In genomic region chr10:52744057-52744819, GRCh38 we compare ENCODE assay signal across 17 cellular contexts. TPM values are rescaled to one million over a fixed set of nuclear protein-coding genes. Genes with fewer than 3 reads are reported as not detected.
A peak's percentile ranks its signal among the peaks of the same experiment; 100 is the strongest.
DNase-seq lines count a peak whose midpoint lies in the region; ATAC-seq, FAIRE-seq and TF ChIP-seq lines count a peak whose summit lies in the region.
"Had no signal": no experiment of that assay in that cellular context is flagged by ENCODE, and none has a peak within 500 bp of the region (broad histone marks: within the 10 kb centered on the region; RNA-seq: fewer than 3 reads in every experiment).

No MANE protein-coding gene starts in this region.

- no peaks in the 10 kb centered on the region for H4K20me1 ChIP-seq in PC-3 (ENCODE audit: low read length)
- no peaks in the 10 kb centered on the region for H4K20me1 ChIP-seq in H1 (replicated peaks in 1 of 2; ENCODE audit: control insufficient read depth in 1 of 2, insufficient read depth in 2 of 2, low read length in 2 of 2)

- no peaks in the 10 kb centered on the region for H3K27me3 ChIP-seq in PC-3 (ENCODE audit: low read length)
- H3K27me3 ChIP-seq in RWPE2 (ENCODE audit: insufficient read depth, poor library complexity, severe bottlenecking): no peaks in the 10 kb centered on the region
- H3K27me3 ChIP-seq in H1 (replicated peaks in 1 of 4; ENCODE audit: control insufficient read depth in 3 of 4, extremely low read depth in 1 of 4, insufficient read depth in 3 of 4, low read length in 3 of 4): no peaks in the 10 kb centered on the region
- H3K27me3 ChIP-seq: BE2C had no signal

- BruUV-seq in PC-3 (replicated peaks; lab: Mats Ljungman, UMichigan): no TSS peak

- POLR2A ChIA-PET in PC-3 (lab: Charles Lee; ENCODE audit: unreplicated experiment) (no interaction called here), H1 (lab: Charles Lee; ENCODE audit: partially characterized antibody) (no interaction called here)

- H3K36me3 ChIP-seq in PC-3 (ENCODE audit: low read depth, low read length) (no peaks in the 10 kb centered on the region), RWPE2 (ENCODE audit: low read depth) (no peaks in the 10 kb centered on the region), H1 (ENCODE audit: control insufficient read depth in 2 of 4, insufficient read depth in 4 of 4, low read length in 3 of 4) (no peaks in the 10 kb centered on the region)
- H3K36me3 ChIP-seq: BE2C had no signal

- TF ChIP-seq CTCF in PC-3 (conservative IDR thresholded peaks at IDR 0.05; ENCODE audit: low read depth, low read length): no peak
- TF ChIP-seq CTCF in RWPE2 (IDR thresholded peaks at IDR 0.05; ENCODE audit: poor library complexity, severe bottlenecking): no peak
- TF ChIP-seq CTCF in H1 (IDR thresholded peaks at IDR 0.05; ENCODE audit: control extremely low read depth in 1 of 3, insufficient read depth in 1 of 3, low read depth in 1 of 3, low read length in 3 of 3): no peak

- H2BK12ac ChIP-seq in H1 (ENCODE audit: low read depth, low read length): no peak overlapping the region

- FAIRE-seq in H1 (lab: Jason Lieb, UNC): no peak
- FAIRE-seq: A549, GM12878, GM18507, H54 had no signal

- no peak for TF ChIP-seq EP300 in H1 (IDR thresholded peaks at IDR 0.05; ENCODE audit: borderline replicate concordance in 1 of 2, low read depth in 2 of 2, low read length in 2 of 2)

- peak; percentile 72 for ATAC-seq in PC-3
- ATAC-seq in RWPE2 (ENCODE audit: low read depth): peak; percentile 59; the same call in 2 of the 3 replicates
- ATAC-seq in HG03565 (IDR thresholded peaks at IDR 0.05; ENCODE audit: unreplicated experiment): no peak
- ATAC-seq: A549, GM12878, HCT116 had no signal

- no peak overlapping the region for H3K9ac ChIP-seq in PC-3 (ENCODE audit: low read length)
- no peak overlapping the region for H3K9ac ChIP-seq in H1 (replicated peaks in 1 of 4; ENCODE audit: extremely low read depth in 1 of 4, low read depth in 3 of 4, low read length in 3 of 4)

- intact Hi-C loops in PC-3 (cut with micrococcal nuclease): loop anchor here (5.0 kb wide), 1 partner anchor 138 kb away; no protein-coding TSS in a partner anchor

- H3K9me3 ChIP-seq in PC-3 (ENCODE audit: low read length): no peaks in the 10 kb centered on the region
- H3K9me3 ChIP-seq in RWPE2 (ENCODE audit: severe bottlenecking): no peaks in the 10 kb centered on the region
- H3K9me3 ChIP-seq in H1 (ENCODE audit: insufficient read depth in 2 of 2, low read depth in 1 of 2, low read length in 1 of 2): 0 out of 4 replicates have a peak, but pooled peaks cover 0 to 3% of the 10 kb centered on the region in 2 experiments
- H3K9me3 ChIP-seq: A549, BE2C had no signal

- no peak overlapping the region for H2BK20ac ChIP-seq in H1 (ENCODE audit: low read length)

- H3K9me2 ChIP-seq in PC-3 (replicated peaks; ENCODE audit: low read length): no peaks in the 10 kb centered on the region

- H2BK5ac ChIP-seq in H1 (ENCODE audit: low read depth, low read length): no peak overlapping the region; the same call in 1 of the 2 replicates

- H3K56ac ChIP-seq in H1 (replicated peaks; ENCODE audit: insufficient read length, low read depth, low read length): no peak overlapping the region

- no peak overlapping the region for H2BK15ac ChIP-seq in H1 (ENCODE audit: low read length)

- H3K23ac ChIP-seq in H1 (ENCODE audit: insufficient read length): no peak overlapping the region

- no peak for TF ChIP-seq RAD21 in H1 (IDR thresholded peaks at IDR 0.05 in 1 of 2, conservative IDR thresholded peaks at IDR 0.05 in 1 of 2; ENCODE audit: low read depth in 2 of 2, low read length in 2 of 2)

- H3K4ac ChIP-seq in H1 (replicated peaks; ENCODE audit: insufficient read length, low read depth, low read length): no peak overlapping the region

- H3K4me2 ChIP-seq in PC-3 (ENCODE audit: low read length): no peak overlapping the region
- H3K4me2 ChIP-seq in H1 (ENCODE audit: insufficient read depth in 1 of 2, low read depth in 2 of 2, low read length in 2 of 2): no peak overlapping the region
- H3K4me2 ChIP-seq: A549 had no signal

- no peak overlapping the region for H4K91ac ChIP-seq in H1 (replicated peaks; ENCODE audit: insufficient read length, low read length)

- H3K18ac ChIP-seq in H1 (ENCODE audit: extremely low read depth, low read length): no peak overlapping the region

- H2AK5ac ChIP-seq in H1 (ENCODE audit: low read depth, low read length): no peak overlapping the region

- H3K4me3 ChIP-seq in PC-3 (ENCODE audit: low read length) (no peak overlapping the region), RWPE2 (ENCODE audit: severe bottlenecking) (no peak overlapping the region), H1 (ENCODE audit: extremely low read depth in 1 of 4, insufficient read depth in 2 of 4, low read depth in 3 of 4, low read length in 4 of 4) (no peak overlapping the region)
- H3K4me3 ChIP-seq: A549, GM12878 had no signal

- DNase-seq in PC-3 (peak; percentile 86), RWPE2 (ENCODE audit: low spot score) (no peak), H1 (ENCODE audit: low read depth in 1 of 2, low spot score in 2 of 2) (no peak), kidney tubule cell (ENCODE audit: low spot score) (peak; percentile 15), Kasumi-1 (lab: John Stamatoyannopoulos, UW) (no peak), NAMALWA (ENCODE audit: low spot score) (no peak)
- DNase-seq: BE2C; CD4-positive, alpha-beta memory T cell; DMS79 had no signal

- no peaks in the 10 kb centered on the region for H3K23me2 ChIP-seq in H1 (ENCODE audit: low read depth, low read length)

- H3K14ac ChIP-seq in H1 (ENCODE audit: insufficient read length): no peak overlapping the region

- no peaks in the 10 kb centered on the region for H3K79me2 ChIP-seq in PC-3 (ENCODE audit: low read length)
- H3K79me2 ChIP-seq in H1 (ENCODE audit: control insufficient read depth in 1 of 2, insufficient read depth in 2 of 2, low read length in 2 of 2): no peaks in the 10 kb centered on the region

- H3K27ac ChIP-seq in PC-3 (ENCODE audit: low read length) (no peak overlapping the region), RWPE2 (ENCODE audit: poor library complexity, severe bottlenecking) (no peak overlapping the region), H1 (ENCODE audit: low read depth, low read length) (no peak overlapping the region)
- H3K27ac ChIP-seq: A549, C4-2B had no signal

- no peak overlapping the region for H2BK120ac ChIP-seq in H1 (replicated peaks; ENCODE audit: low read depth, low read length)

- H3K79me1 ChIP-seq in H1 (ENCODE audit: low read depth, low read length): no peaks in the 10 kb centered on the region

- H4K5ac ChIP-seq in H1 (ENCODE audit: insufficient read length, low read depth, low read length): no peak overlapping the region

- H4K8ac ChIP-seq in H1 (ENCODE audit: extremely low read depth, insufficient read depth, low read length): peak overlapping the region; percentile 30

- CTCF ChIA-PET in PC-3 (lab: Charles Lee) (no interaction called here), H1 (lab: Charles Lee; ENCODE audit: partially characterized antibody) (interaction anchor here (0.8 to 7.5 kb wide), 4 partner anchors 14 to 42 kb away, joined by 3 to 70 read pairs (median 5); no protein-coding TSS in a partner anchor)

- 56% methylated on average over 8 of the region's 8 CpGs; no CpG with 5 or more reads in 1 of the 2 experiments for WGBS in H1 (ENCODE audit: extremely low coverage in 1 of 2, insufficient coverage in 1 of 2, insufficient read length in 1 of 2, insufficient replicate concordance in 2 of 2, low coverage in 1 of 2, low lambda C conversion rate in 2 of 2, missing lambda C conversion rate in 1 of 2), 2 experiments

- TF ChIP-seq POLR2A in H1 (IDR thresholded peaks at IDR 0.05; ENCODE audit: control extremely low read depth in 1 of 2, low read depth in 2 of 2, low read length in 2 of 2): no peak

- no peaks in the 10 kb centered on the region for H3F3A ChIP-seq in PC-3 (ENCODE audit: low read length, unreplicated experiment)

- no peak overlapping the region for H2AFZ ChIP-seq in PC-3 (ENCODE audit: low read length)
- no peak overlapping the region for H2AFZ ChIP-seq in H1 (ENCODE audit: low read length)

- no peaks in the 10 kb centered on the region for H3K4me1 ChIP-seq in PC-3 (ENCODE audit: insufficient read depth, low read length)
- H3K4me1 ChIP-seq in RWPE2 (ENCODE audit: insufficient read depth, poor library complexity, severe bottlenecking): no peaks in the 10 kb centered on the region
- H3K4me1 ChIP-seq in H1 (replicated peaks in 1 of 4; ENCODE audit: control insufficient read depth in 3 of 4, insufficient read depth in 4 of 4, low read length in 3 of 4): no peaks in the 10 kb centered on the region
- H3K4me1 ChIP-seq: A549, BE2C had no signal

TF ChIP-seq in H1, 55 proteins besides CTCF, POLR2A, EP300 and RAD21 (continues in another document):
- TF ChIP-seq SIRT6 (IDR thresholded peaks at IDR 0.05; ENCODE audit: low read length) (no peak), MAFK (IDR thresholded peaks at IDR 0.05; ENCODE audit: low read depth, low read length) (no peak), TEAD4 (IDR thresholded peaks at IDR 0.05; ENCODE audit: low read depth, low read length) (no peak), FOSL1 (IDR thresholded peaks at IDR 0.05; ENCODE audit: insufficient read depth, low read depth, low read length) (no peak), CBX8 (IDR thresholded peaks at IDR 0.05; ENCODE audit: borderline replicate concordance, low read depth, low read length) (no peak), KDM5A (IDR thresholded peaks at IDR 0.05; ENCODE audit: low read length) (no peak), GABPA (IDR thresholded peaks at IDR 0.05; ENCODE audit: borderline replicate concordance, insufficient read depth, low read length) (no peak), RNF2 (IDR thresholded peaks at IDR 0.05; ENCODE audit: borderline replicate concordance, low read depth, low read length, missing control alignments, poor library complexity, severe bottlenecking) (no peak), RBBP5 (IDR thresholded peaks at IDR 0.05; ENCODE audit: borderline replicate concordance, low read depth, low read length) (no peak), BCL11A (IDR thresholded peaks at IDR 0.05; ENCODE audit: low read depth in 2 of 2, low read length in 2 of 2) (no peak), POLR2AphosphoS5 (IDR thresholded peaks at IDR 0.05; ENCODE audit: low read depth, low read length) (no peak), TAF7 (optimal IDR thresholded peaks at IDR 0.05; ENCODE audit: borderline replicate concordance, low read depth, low read length) (no peak), SIX5 (IDR thresholded peaks at IDR 0.05; ENCODE audit: low read depth, low read length) (no peak)

RNA-seq across cellular contexts. Expression of gene MBL2, which starts 28.3 kb away (rescaled TPM):
- total RNA-seq in PC-3 (2014; rRNA removed): 0.17 TPM in 1 of 2 replicates, not detected in the other
- total RNA-seq in H1 (2021; fragmentation: NEBNext Ultra II Directional; extraction: Animal tissue kit (Norgen Biotek cat#: 25700)): not detected in 2 replicates
- not detected in 2 replicates for polyA plus RNA-seq in H1 (2011; rRNA removed)
- not detected for polyA plus RNA-seq in H1 (2011; cell fraction: cytosol; rRNA removed)
- not detected for polyA plus RNA-seq in H1 (2011; cell fraction: nucleus; rRNA removed)
- polyA plus RNA-seq in H1 (2012, experiment 1 of 2): not detected in 4 replicates
- polyA plus RNA-seq in H1 (2012, experiment 2 of 2): not detected
- not detected for polyA plus RNA-seq in H1 (2013, experiment 1 of 2)
- not detected for polyA plus RNA-seq in H1 (2013, experiment 2 of 2)
- polyA minus RNA-seq in H1 (2011; rRNA and poly(A)+ RNA removed): not detected in 2 replicates
- not detected for polyA minus RNA-seq in H1 (2011; cell fraction: cytosol; rRNA and poly(A)+ RNA removed)
- polyA minus RNA-seq in H1 (2011; cell fraction: nucleus; rRNA and poly(A)+ RNA removed): not detected
- total RNA-seq: CD4-positive, alpha-beta memory T cell; GM12878 had no signal
- polyA plus RNA-seq: A549; AG04450; CD4-positive, alpha-beta memory T cell; GM12878 had no signal

Comparison
In these comparisons a context has a peak if more than half of its experiments do, and no peak if none do; other contexts are left out.
1. DNase-seq: peak in PC-3 (single experiment) and kidney tubule cell (single experiment); none in RWPE2 (single experiment), H1 (0 of 2), Kasumi-1 (0 of 2) and NAMALWA (single experiment).